24 cellular contexts compared by ENCODE assay signal in the genomic region with DNA sequence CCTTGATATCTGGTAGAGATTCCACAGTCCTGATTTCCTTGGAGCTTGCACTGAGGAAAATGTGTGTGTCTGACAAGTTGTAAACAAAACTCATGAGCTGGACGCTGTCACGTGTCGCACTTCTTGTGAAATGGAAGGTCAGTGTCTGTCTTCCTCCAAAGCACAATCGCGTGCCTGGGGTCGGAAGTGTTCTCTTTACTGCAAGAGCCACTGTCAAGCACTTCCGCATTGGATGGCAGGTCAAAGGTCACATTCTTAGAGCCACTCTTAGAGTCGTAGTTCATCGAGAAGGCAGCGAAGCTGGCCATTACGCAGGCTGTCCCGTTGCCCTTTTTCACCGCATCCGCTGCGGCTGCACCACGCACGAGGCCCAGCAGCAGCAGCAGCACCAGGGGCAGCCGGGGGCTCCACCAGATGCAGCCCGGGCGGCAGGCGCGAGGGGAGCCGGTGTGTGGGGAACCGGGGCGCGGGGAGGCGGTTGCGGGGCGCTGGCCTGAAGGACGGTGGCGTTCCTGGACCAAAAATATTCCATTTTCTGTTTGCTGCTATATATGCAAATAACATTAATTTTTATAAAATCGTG. TPM values are rescaled to one million over a fixed set of nuclear protein-coding genes. Genes with fewer than 3 reads are reported as not detected.
DNase-seq lines count a peak whose midpoint lies in the region; ATAC-seq, FAIRE-seq and TF ChIP-seq lines count a peak whose summit lies in the region.
"Had no signal": no experiment of that assay in that cellular context is flagged by ENCODE, and none has a peak within 500 bp of the region (broad histone marks: within the 10 kb centered on the region; RNA-seq: fewer than 3 reads in every experiment).

No MANE protein-coding gene starts in this region.

- no peak overlapping the region for H2BK5ac ChIP-seq in mesenchymal stem cell (ENCODE audit: low read depth, low read length, poor library complexity, severe bottlenecking)

- no peak for TF ChIP-seq POLR2A in K562 (conservative IDR thresholded peaks at IDR 0.05)
- TF ChIP-seq POLR2A in erythroblast (IDR thresholded peaks at IDR 0.05; ENCODE audit: low read length) = no peak

- TF ChIP-seq CTCF in K562 (IDR thresholded peaks at IDR 0.05 in 2 of 3, conservative IDR thresholded peaks at IDR 0.05 in 1 of 3; ENCODE audit: insufficient read depth in 2 of 3, low read depth in 1 of 3, low read length in 3 of 3) = no peak

- no peak for ATAC-seq in K562
- no peak for ATAC-seq in GM18498 (IDR thresholded peaks at IDR 0.05; ENCODE audit: unreplicated experiment)
- ATAC-seq: A549; CD8-positive, alpha-beta T cell; SK-N-SH treated with all-trans-retinoic acid at 6 μM for 48 hours had no signal

- H3K27me3 ChIP-seq in K562 (ENCODE audit: control insufficient read depth in 2 of 2, insufficient read depth in 2 of 2, low read length in 2 of 2) = peaks cover 5 to 29% of the 10 kb centered on the region in 2 experiments; a peak in 3 of 5 replicates
- peaks cover 13 to 53% of the 10 kb centered on the region in 2 experiments for H3K27me3 ChIP-seq in mesenchymal stem cell (ENCODE audit: control insufficient read depth in 1 of 2, insufficient read depth in 1 of 2, low read length in 2 of 2)

- H2BK120ac ChIP-seq in mesenchymal stem cell (ENCODE audit: low read depth, low read length) = no peak overlapping the region

- no peak for TF ChIP-seq RAD21 in K562 (CRISPR knock-in tag; conservative IDR thresholded peaks at IDR 0.05 in 1 of 2, IDR thresholded peaks at IDR 0.05 in 1 of 2)

- WGBS in K562 (ENCODE audit: insufficient coverage, low coverage, missing lambda C conversion rate) = 23% methylated on average over 9 of the region's 32 CpGs
- WGBS in mesenchymal stem cell = 58% methylated on average over 22 of the region's 32 CpGs

- H3K4me1 ChIP-seq in K562 (replicated peaks in 1 of 2; ENCODE audit: control insufficient read depth in 2 of 2, insufficient read depth in 2 of 2, low read length in 2 of 2) = no peaks in the 10 kb centered on the region
- no peaks in the 10 kb centered on the region for H3K4me1 ChIP-seq in mesenchymal stem cell (ENCODE audit: control insufficient read depth, insufficient read depth, low read depth, low read length)
- H3K4me1 ChIP-seq: A549 had no signal

- H3K9me1 ChIP-seq in K562 (ENCODE audit: control insufficient read depth, insufficient read depth, low read length) = no peaks in the 10 kb centered on the region

- no peak overlapping the region for H3K4ac ChIP-seq in mesenchymal stem cell (ENCODE audit: low read depth in 1 of 2, low read length in 2 of 2)

- H3K4me2 ChIP-seq in K562 (ENCODE audit: insufficient read depth, low read length) (no peak overlapping the region), mesenchymal stem cell (ENCODE audit: low read length, poor library complexity, severe bottlenecking) (no peak overlapping the region)
- H3K4me2 ChIP-seq: A549 had no signal

- no peak overlapping the region for H3K14ac ChIP-seq in mesenchymal stem cell (ENCODE audit: low read length in 2 of 2)

- no peak overlapping the region for H2AK5ac ChIP-seq in mesenchymal stem cell (ENCODE audit: low read length, severe bottlenecking)

- H3K79me1 ChIP-seq in mesenchymal stem cell (replicated peaks; ENCODE audit: low read length, poor library complexity, severe bottlenecking) = no peaks in the 10 kb centered on the region

- TF ChIP-seq EP300 in K562 (IDR thresholded peaks at IDR 0.05; ENCODE audit: low read length) = no peak

- H4K91ac ChIP-seq in mesenchymal stem cell (ENCODE audit: low read length) = peak overlapping the region; percentile 34

- H3K27ac ChIP-seq in K562 (ENCODE audit: extremely low read depth, low read depth, low read length) (no peak overlapping the region), mesenchymal stem cell (ENCODE audit: low read length, poor library complexity, severe bottlenecking) (no peak overlapping the region)
- H3K27ac ChIP-seq: A549 had no signal

- H2BK12ac ChIP-seq in mesenchymal stem cell (ENCODE audit: low read length in 2 of 2) = peak overlapping the region in 1 of 2 experiments; percentile 45

- DNase-seq in activated effector memory CD4-positive, alpha-beta T cell treated with anti-CD3 and anti-CD28 coated beads, Interleukin-2, amount 50 U/mL, for 16 hours = peak; percentile 22
- no peak for DNase-seq in activated effector memory CD4-positive, alpha-beta T cell treated with Interleukin-2 at 50 U/mL for 16 hours
- DNase-seq in K562 (ENCODE audit: extremely low read depth in 1 of 4, low spot score in 3 of 4) = no peak
- DNase-seq in mesenchymal stem cell = peak; percentile 75
- DNase-seq in erythroblast (lab: John Stamatoyannopoulos, UW) = no peak
- no peak for DNase-seq in cerebellar nuclear complex (lab: John Stamatoyannopoulos, UW)
- DNase-seq in SIG-M5 (lab: John Stamatoyannopoulos, UW) = no peak
- DNase-seq: CD8-positive, alpha-beta T cell; DND-41; GOT3; Karpas-422; NCI-H1417 treated with DMSO at 0.1 percent for 48 hours; NCI-H187 treated with DMSO at 0.1 percent for 48 hours; NCI-H345; NCI-H524 treated with DMSO at 0.1 percent for 48 hours; SHP77 treated with DMSO at 0.1 percent for 48 hours had no signal

- H3K4me3 ChIP-seq in K562 = no peak overlapping the region
- no peak overlapping the region for H3K4me3 ChIP-seq in mesenchymal stem cell (ENCODE audit: insufficient read depth in 1 of 2, low read depth in 1 of 2, low read length in 2 of 2)
- H3K4me3 ChIP-seq: A549 had no signal

- no peaks in the 10 kb centered on the region for H3K79me2 ChIP-seq in K562 (ENCODE audit: control insufficient read depth, insufficient read depth, low read length)

- H2BK15ac ChIP-seq in mesenchymal stem cell (ENCODE audit: low read depth, poor library complexity, severe bottlenecking) = no peak overlapping the region

- peak overlapping the region in 1 of 2 experiments; percentile 37 for H3K18ac ChIP-seq in mesenchymal stem cell (ENCODE audit: low read depth in 1 of 2, low read length in 2 of 2)

- H3K9ac ChIP-seq in K562 (ENCODE audit: insufficient read depth in 1 of 2, low read depth in 2 of 2, low read length in 2 of 2) (no peak overlapping the region), mesenchymal stem cell (ENCODE audit: low read length) (no peak overlapping the region)

- no peak overlapping the region for H4K8ac ChIP-seq in mesenchymal stem cell (ENCODE audit: low read length)

- H3K9me3 ChIP-seq in K562 (replicated peaks; ENCODE audit: control insufficient read depth, insufficient read depth, low read depth, low read length) (no peaks in the 10 kb centered on the region), mesenchymal stem cell (ENCODE audit: control insufficient read depth, low read length) (peaks cover 26% of the 10 kb centered on the region)

- CTCF ChIA-PET in K562 (lab: Yijun Ruan, JAX; ENCODE audit: low intra/inter-chr PET ratio) = no interaction called here

- no peak for FAIRE-seq in K562 (lab: Jason Lieb, UNC)
- FAIRE-seq: A549, D721Med, G401.6 had no signal

- in situ Hi-C loops in K562 (cut with MboI) = no loop called here

- H3K23ac ChIP-seq in mesenchymal stem cell (ENCODE audit: low read length in 2 of 2) = no peak overlapping the region

- intact Hi-C loops in K562 (cut with micrococcal nuclease) = no loop called here

- H4K20me1 ChIP-seq in K562 (replicated peaks; ENCODE audit: control insufficient read depth, insufficient read depth, low read length) = no peaks in the 10 kb centered on the region

- POLR2A ChIA-PET in K562 (lab: Yijun Ruan, JAX) = interaction anchor here (0.6 kb wide), 1 partner anchor 325 kb away, joined by 3 read pairs; no protein-coding TSS in a partner anchor

- H2AFZ ChIP-seq in K562 (ENCODE audit: low read depth, low read length) (no peak overlapping the region), mesenchymal stem cell (ENCODE audit: low read depth, low read length) (no peak overlapping the region)

- no TSS peak for BruUV-seq in K562 (replicated peaks; lab: Mats Ljungman, UMichigan)

- no peaks in the 10 kb centered on the region for H3K36me3 ChIP-seq in K562 (ENCODE audit: control insufficient read depth, insufficient read depth, low read length)
- no peaks in the 10 kb centered on the region for H3K36me3 ChIP-seq in mesenchymal stem cell (ENCODE audit: control insufficient read depth in 1 of 2, insufficient read depth in 2 of 2, low read depth in 1 of 2, low read length in 2 of 2)

RNA-seq across cellular contexts. Expression of gene LRTM2, which starts 45.0 kb away (rescaled TPM):
- not detected in 2 replicates for total RNA-seq in K562 (2011; cell fraction: chromatin; rRNA removed; ENCODE audit: low replicate concordance)
- total RNA-seq in K562 (2011; cell fraction: nucleolus; rRNA removed) = not detected in 2 replicates
- not detected in 2 replicates for total RNA-seq in K562 (2011; cell fraction: nucleoplasm; rRNA removed)
- total RNA-seq in K562 (2014; rRNA removed) = not detected in 2 replicates
- total RNA-seq in K562 (2014; rRNA removed; fragmentation: Illumina TruSeq; extraction: Trizol) = not detected in 2 replicates
- not detected in 2 replicates for total RNA-seq in K562 (2015; rRNA removed; fragmentation: Illumina TruSeq; extraction: Trizol)
- total RNA-seq in K562 (2021) = not detected in 2 replicates
- not detected in 2 replicates for polyA plus RNA-seq in K562 (2011; rRNA removed)
- not detected in 2 replicates for polyA plus RNA-seq in K562 (2011; cell fraction: cytosol; rRNA removed)
- polyA plus RNA-seq in K562 (2011; cell fraction: nucleus; rRNA removed) = not detected in 2 replicates
- polyA plus RNA-seq in K562 (2012) = not detected in 2 replicates
- polyA plus RNA-seq in K562 (2014; fragmentation: Illumina TruSeq; extraction: Trizol) = not detected in 2 replicates
- polyA plus RNA-seq in K562 (2014; fragmentation: Nextera tagmentation; extraction: Ambion mirVana) = not detected
- 0.09 TPM in 1 of 2 replicates, not detected in the other for polyA plus RNA-seq in K562 (2014; rRNA removed)
- polyA minus RNA-seq in K562 (2011; rRNA and poly(A)+ RNA removed) = not detected in 2 replicates
- polyA minus RNA-seq in K562 (2011; cell fraction: cytosol; rRNA and poly(A)+ RNA removed) = not detected in 2 replicates
- polyA minus RNA-seq in K562 (2011; cell fraction: nucleus; rRNA and poly(A)+ RNA removed) = not detected in 2 replicates
- 0.01 TPM for polyA plus RNA-seq in mesenchymal stem cell (2013, experiment 1 of 2)
- polyA plus RNA-seq in mesenchymal stem cell (2013, experiment 2 of 2) = 0.01 TPM
- total RNA-seq: CD8-positive, alpha-beta T cell; MCF 10A; RPMI7951 had no signal
- polyA plus RNA-seq: A549, BJ had no signal

RNA-seq across cellular contexts. Expression of gene CACNA2D4, which starts 53.1 kb away (rescaled TPM):
- total RNA-seq in K562 (2011; cell fraction: chromatin; rRNA removed; ENCODE audit: low replicate concordance) = 0.09 and 0.21 TPM in 2 replicates
- total RNA-seq in K562 (2011; cell fraction: nucleolus; rRNA removed) = 0.33 and 1.2 TPM in 2 replicates
- 0.07 TPM in 1 of 2 replicates, not detected in the other for total RNA-seq in K562 (2011; cell fraction: nucleoplasm; rRNA removed)
- total RNA-seq in K562 (2014; rRNA removed) (0.29 TPM in 1 of 2 replicates, not detected in the other), K562 (2014; rRNA removed; fragmentation: Illumina TruSeq; extraction: Trizol) (0.04 TPM in 1 of 2 replicates, not detected in the other), K562 (2015; rRNA removed; fragmentation: Illumina TruSeq; extraction: Trizol) (0.30 and 0.43 TPM in 2 replicates), K562 (2021) (0.27 and 0.69 TPM in 2 replicates)
- polyA plus RNA-seq in K562 (2011; rRNA removed) (0.33 and 0.79 TPM in 2 replicates), K562 (2014; fragmentation: Illumina TruSeq; extraction: Trizol) (0.39 and 0.44 TPM in 2 replicates), K562 (2014; fragmentation: Nextera tagmentation; extraction: Ambion mirVana) (not detected), K562 (2014; rRNA removed) (0.41 and 2.1 TPM in 2 replicates)
- 0.34 and 0.97 TPM in 2 replicates for polyA plus RNA-seq in K562 (2011; cell fraction: cytosol; rRNA removed)
- 2.6 and 2.7 TPM in 2 replicates for polyA plus RNA-seq in K562 (2011; cell fraction: nucleus; rRNA removed)
- 0.69 and 4.2 TPM in 2 replicates for polyA plus RNA-seq in K562 (2012)
- 0.11 and 0.81 TPM in 2 replicates for polyA minus RNA-seq in K562 (2011; rRNA and poly(A)+ RNA removed)
- polyA minus RNA-seq in K562 (2011; cell fraction: cytosol; rRNA and poly(A)+ RNA removed) = not detected in 2 replicates
- polyA minus RNA-seq in K562 (2011; cell fraction: nucleus; rRNA and poly(A)+ RNA removed) = 1.00 and 1.5 TPM in 2 replicates
- polyA plus RNA-seq in mesenchymal stem cell (2013, experiment 1 of 2) = 11.9 TPM
- 11.4 TPM for polyA plus RNA-seq in mesenchymal stem cell (2013, experiment 2 of 2)
- total RNA-seq: MCF 10A had no signal
- polyA plus RNA-seq: A549 had no signal

Comparison
In these comparisons a context has a peak if more than half of its experiments do, and no peak if none do; other contexts are left out.
1. DNase-seq: peak in activated effector memory CD4-positive, alpha-beta T cell treated with anti-CD3 and anti-CD28 coated beads, Interleukin-2, amount 50 U/mL, for 16 hours (single experiment) and mesenchymal stem cell (single experiment); none in activated effector memory CD4-positive, alpha-beta T cell treated with Interleukin-2 at 50 U/mL for 16 hours (single experiment), K562 (0 of 4), erythroblast (0 of 2), cerebellar nuclear complex (0 of 2) and SIG-M5 (single experiment).